ENCODE assay signal across 7 cellular contexts in genomic region chr17:4499431-4500187, GRCh38. TPM values are rescaled to one million over a fixed set of nuclear protein-coding genes. Genes with fewer than 3 reads are reported as not detected.
DNase-seq lines count a peak whose midpoint lies in the region; ATAC-seq and TF ChIP-seq lines count a peak whose summit lies in the region.

No MANE protein-coding gene starts in this region.

- peak overlapping the region; percentile 51; the same call in 1 of the 2 replicates for H3K14ac ChIP-seq in H9 (ENCODE audit: insufficient read depth, low read length)

- peaks cover 60% of the 10 kb centered on the region for H3F3A ChIP-seq in PC-9 (ENCODE audit: insufficient read depth, low read depth)

- H4K5ac ChIP-seq in H9 (ENCODE audit: insufficient read length, low read depth, low read length): no peak overlapping the region

- H3K9me3 Mint-ChIP-seq in H9: no peaks in the 10 kb centered on the region; a peak in 1 of 5 replicates

- H3K9me2 ChIP-seq in PC-9 (ENCODE audit: insufficient read depth): no peaks in the 10 kb centered on the region

- BruUV-seq in PC-9 (replicated peaks; lab: Mats Ljungman, UMichigan): no TSS peak

- peak; percentile 15 to 37 for ATAC-seq in upper lobe of left lung (ENCODE audit: low FRiP score in 2 of 2)
- ATAC-seq in GM21447 (IDR thresholded peaks at IDR 0.05; ENCODE audit: unreplicated experiment): no peak
- no peak for ATAC-seq in HG02759 (IDR thresholded peaks at IDR 0.05; ENCODE audit: unreplicated experiment)

- H3K4me1 ChIP-seq in H9 (ENCODE audit: insufficient read depth, low read length): no peaks in the 10 kb centered on the region
- peaks cover 72% of the 10 kb centered on the region for H3K4me1 ChIP-seq in PC-9 (replicated peaks; ENCODE audit: insufficient read depth)
- H3K4me1 ChIP-seq in ectodermal cell (ENCODE audit: control insufficient read depth, insufficient read depth, low read length): peaks cover 18% of the 10 kb centered on the region
- peaks cover 0 to 25% of the 10 kb centered on the region in 2 donors for H3K4me1 ChIP-seq in muscle layer of duodenum (ENCODE audit: control insufficient read depth in 1 of 2, insufficient read depth in 2 of 2, low read length in 2 of 2)
- H3K4me1 ChIP-seq in upper lobe of left lung: peaks cover 45 to 64% (median 59%) of the 10 kb centered on the region in 4 donors

- no peak for TF ChIP-seq EP300 in upper lobe of left lung (IDR thresholded peaks at IDR 0.05)

- TF ChIP-seq CTCF in H9 (conservative IDR thresholded peaks at IDR 0.05) (no peak), PC-9 (conservative IDR thresholded peaks at IDR 0.05) (no peak; the same call in 1 of the 2 replicates), upper lobe of left lung (IDR thresholded peaks at IDR 0.05) (peak in 2 of 6 experiments; percentile 7 to 30)

- H3K23ac ChIP-seq in H9 (ENCODE audit: insufficient read length, low read depth, low read length): no peak overlapping the region

- no peaks in the 10 kb centered on the region for H3K79me1 ChIP-seq in H9 (ENCODE audit: insufficient read depth, low read depth, low read length, poor library complexity, severe bottlenecking)

- intact Hi-C loops in PC-9 (cut with micrococcal nuclease; ENCODE audit: unreplicated experiment): loop anchor here (5.0 kb wide), 1 partner anchor 128 kb away; no protein-coding TSS in a partner anchor

- H3K36me3 ChIP-seq in PC-9 (ENCODE audit: low read depth) (no peaks in the 10 kb centered on the region), ectodermal cell (ENCODE audit: control insufficient read depth, insufficient read depth, low read length) (no peaks in the 10 kb centered on the region), muscle layer of duodenum (ENCODE audit: control insufficient read depth in 1 of 2, insufficient read depth in 2 of 2, low read length in 2 of 2) (no peaks in the 10 kb centered on the region), upper lobe of left lung (peaks cover 0 to 4% (median 0%) of the 10 kb centered on the region in 4 donors)

- H2BK120ac ChIP-seq in H9 (ENCODE audit: low read depth, low read length, poor library complexity, severe bottlenecking): no peak overlapping the region

- no CpG with 5 or more reads among the region's 53 CpGs for WGBS in H9 (ENCODE audit: extremely low coverage, insufficient read length, low lambda C conversion rate)
- WGBS in ectodermal cell, 2 experiments: 2% methylated on average over 53 of the region's 53 CpGs
- WGBS in upper lobe of left lung, 2 donors: 2% methylated on average over 22 to 39 of the region's 53 CpGs

- H3K4me3 Mint-ChIP-seq in H9: peak overlapping the region; percentile 68 to 88

- H3K4me2 ChIP-seq in H9 (ENCODE audit: insufficient read depth, insufficient read length, low read length): peak overlapping the region; percentile 80
- H3K4me2 ChIP-seq in PC-9: peak overlapping the region; percentile 90

- H4K8ac ChIP-seq in H9 (replicated peaks; ENCODE audit: insufficient read length, low read depth, low read length): no peak overlapping the region

- H3K4me1 Mint-ChIP-seq in H9: peaks cover 11 to 20% of the 10 kb centered on the region in 2 experiments

- no peak overlapping the region for H2AK5ac ChIP-seq in H9 (ENCODE audit: insufficient read length, low read length)

- no peak overlapping the region; a peak in 1 of 7 replicates for H3K27ac Mint-ChIP-seq in H9

- no peak overlapping the region for H3T11ph ChIP-seq in H9 (ENCODE audit: low read length)

- no peaks in the 10 kb centered on the region for H3K79me2 ChIP-seq in H9 (ENCODE audit: insufficient read depth, low read length)
- peaks cover 60% of the 10 kb centered on the region for H3K79me2 ChIP-seq in PC-9 (ENCODE audit: low read depth)

- H2BK5ac ChIP-seq in H9 (ENCODE audit: insufficient read length, low read length): no peak overlapping the region

- no peak overlapping the region for H4K91ac ChIP-seq in H9 (ENCODE audit: insufficient read length, low read depth, low read length)

- no peak overlapping the region for H2BK12ac ChIP-seq in H9 (ENCODE audit: insufficient read length, low read depth, low read length)

- peak in 1 of 4 donors; percentile 23 for TF ChIP-seq POLR2A in upper lobe of left lung (IDR thresholded peaks at IDR 0.05)

- H3K27me3 Mint-ChIP-seq in H9 (ENCODE audit: low read depth): peaks cover 76% of the 10 kb centered on the region

- no peak overlapping the region for H3K56ac ChIP-seq in H9 (ENCODE audit: insufficient read length, low read depth, low read length)

- POLR2A ChIA-PET in PC-9 (lab: Charles Lee; ENCODE audit: unreplicated experiment): interaction anchor here (0.6 to 0.7 kb wide), 2 partner anchors 19 to 29 kb away, joined by 3 to 11 read pairs; no protein-coding TSS in a partner anchor

- H2AFZ ChIP-seq in H9 (ENCODE audit: low read length) (no peak overlapping the region), PC-9 (peak overlapping the region; percentile 67)

- CTCF ChIA-PET in PC-9 (lab: Charles Lee): interaction anchor here (0.6 to 1.1 kb wide), 3 partner anchors 22 to 101 kb away, joined by 3 to 7 read pairs (median 4); no protein-coding TSS in a partner anchor

- H3K27ac ChIP-seq in H9 (ENCODE audit: insufficient read length, low read depth, low read length) (no peak overlapping the region), PC-9 (peak overlapping the region; percentile 21; the same call in 1 of the 2 replicates), ectodermal cell (ENCODE audit: insufficient read depth, low read depth, low read length, poor library complexity, severe bottlenecking) (no peak overlapping the region), muscle layer of duodenum (ENCODE audit: low read length) (no peak overlapping the region), upper lobe of left lung (peak overlapping the region; percentile 78 to 87 (median 80))

- H3K4me3 ChIP-seq in PC-9 (peak overlapping the region; percentile 81), ectodermal cell (ENCODE audit: insufficient read depth, low read depth, low read length) (peak overlapping the region; percentile 35), muscle layer of duodenum (ENCODE audit: low read depth in 1 of 2, low read length in 2 of 2) (peak overlapping the region; percentile 41 to 73), upper lobe of left lung (peak overlapping the region; percentile 32 to 71 (median 63))

- H3K27me3 ChIP-seq in H9 (ENCODE audit: insufficient read depth, low read length) (peaks cover 22% of the 10 kb centered on the region), PC-9 (ENCODE audit: insufficient read depth, low read depth) (no peaks in the 10 kb centered on the region), ectodermal cell (ENCODE audit: control insufficient read depth, insufficient read depth, low read length, poor library complexity, severe bottlenecking) (peaks cover 58% of the 10 kb centered on the region), muscle layer of duodenum (ENCODE audit: low read depth, low read length) (peaks cover 10% of the 10 kb centered on the region), upper lobe of left lung (no peaks in the 10 kb centered on the region)

- H3K9me3 ChIP-seq in H9 (ENCODE audit: control insufficient read depth, low read depth, low read length) (no peaks in the 10 kb centered on the region), PC-9 (ENCODE audit: insufficient read depth, low read depth) (no peaks in the 10 kb centered on the region), ectodermal cell (ENCODE audit: control insufficient read depth, low read length) (no peaks in the 10 kb centered on the region), muscle layer of duodenum (ENCODE audit: control insufficient read depth in 1 of 2, low read length in 2 of 2) (no peaks in the 10 kb centered on the region), upper lobe of left lung (no peaks in the 10 kb centered on the region)

- H3K9ac ChIP-seq in H9 (ENCODE audit: extremely low read depth, insufficient read length, low read length): no peak overlapping the region

- no peaks in the 10 kb centered on the region for H3K36me3 Mint-ChIP-seq in H9 (ENCODE audit: insufficient read depth in 1 of 3, low read depth in 3 of 3)

- no peak overlapping the region for H2BK20ac ChIP-seq in H9 (ENCODE audit: low read depth, low read length, poor library complexity, severe bottlenecking)

- no peak overlapping the region for H3K4ac ChIP-seq in H9 (ENCODE audit: low read depth, low read length)

- H3K18ac ChIP-seq in H9 (ENCODE audit: insufficient read length, low read depth, low read length): peak overlapping the region; percentile 25

- H2BK15ac ChIP-seq in H9 (ENCODE audit: low read depth, low read length): no peak overlapping the region

- peaks cover 11% of the 10 kb centered on the region for H3K23me2 ChIP-seq in H9 (ENCODE audit: insufficient read length, low read depth, low read length, poor library complexity, severe bottlenecking)

- peak; percentile 69 for DNase-seq in H9
- DNase-seq in PC-9: peak in 1 of 2 experiments; percentile 40
- DNase-seq in upper lobe of left lung: peak in 1 of 2 donors; percentile 90

- H4K20me1 ChIP-seq in H9 (ENCODE audit: control insufficient read depth, insufficient read depth, insufficient read length) (no peaks in the 10 kb centered on the region), PC-9 (ENCODE audit: insufficient read depth) (0 out of 2 replicates have a peak, but pooled peaks cover 9% of the 10 kb centered on the region)

RNA-seq across cellular contexts. Expression of gene SPNS2, which starts 0.9 kb away (rescaled TPM):
- total RNA-seq in H9 (2021): 0.33 and 0.77 TPM in 2 replicates
- 25.7 and 33.8 TPM in 2 replicates for total RNA-seq in PC-9 (2021)
- 1.9 TPM for polyA plus RNA-seq in ectodermal cell (2013, experiment 1 of 4)
- polyA plus RNA-seq in ectodermal cell (2013, experiment 2 of 4): 1.2 TPM
- polyA plus RNA-seq in ectodermal cell (2013, experiment 3 of 4): 1.4 TPM
- polyA plus RNA-seq in ectodermal cell (2013, experiment 4 of 4): 1.9 TPM
- total RNA-seq in upper lobe of left lung: 10 to 100 TPM; 41.8 to 89.1 (median 55.2) TPM

RNA-seq across cellular contexts. Expression of gene MYBBP1A, which starts 55.6 kb away (rescaled TPM):
- total RNA-seq in H9 (2021) (177 and 181 TPM in 2 replicates), PC-9 (2021) (76.3 and 89.1 TPM in 2 replicates), upper lobe of left lung (100 to 1,000 TPM in 1 of 6 donors, 10 to 100 TPM in 5; 45.2 to 151 (median 57.3) TPM)
- polyA plus RNA-seq in ectodermal cell (2013, experiment 1 of 4): 44.5 TPM
- polyA plus RNA-seq in ectodermal cell (2013, experiment 2 of 4): 46.2 TPM
- polyA plus RNA-seq in ectodermal cell (2013, experiment 3 of 4): 31.4 TPM
- 32.0 TPM for polyA plus RNA-seq in ectodermal cell (2013, experiment 4 of 4)

Comparison
In these comparisons a context has a peak if more than half of its experiments do, and no peak if none do; other contexts are left out.
1. H3K27ac ChIP-seq: peak in PC-9 (single experiment) and upper lobe of left lung (4 of 4); none in H9 (single experiment), ectodermal cell (single experiment) and muscle layer of duodenum (single experiment).
2. ATAC-seq: peak in upper lobe of left lung (2 of 2); none in GM21447 (single experiment) and HG02759 (single experiment).
3. RNA of gene SPNS2, which starts 0.9 kb away (total RNA-seq): 41.8 to 89.1 TPM in upper lobe of left lung and 25.7 to 33.8 TPM in PC-9; 0.33 to 0.77 TPM in H9; every median in the first group is over 10 times any median in the second.
4. Peak in every context shown above with its lines, with median percentiles within 50 percentile points of each other: H3K4me3 ChIP-seq.